In the genomic region with DNA sequence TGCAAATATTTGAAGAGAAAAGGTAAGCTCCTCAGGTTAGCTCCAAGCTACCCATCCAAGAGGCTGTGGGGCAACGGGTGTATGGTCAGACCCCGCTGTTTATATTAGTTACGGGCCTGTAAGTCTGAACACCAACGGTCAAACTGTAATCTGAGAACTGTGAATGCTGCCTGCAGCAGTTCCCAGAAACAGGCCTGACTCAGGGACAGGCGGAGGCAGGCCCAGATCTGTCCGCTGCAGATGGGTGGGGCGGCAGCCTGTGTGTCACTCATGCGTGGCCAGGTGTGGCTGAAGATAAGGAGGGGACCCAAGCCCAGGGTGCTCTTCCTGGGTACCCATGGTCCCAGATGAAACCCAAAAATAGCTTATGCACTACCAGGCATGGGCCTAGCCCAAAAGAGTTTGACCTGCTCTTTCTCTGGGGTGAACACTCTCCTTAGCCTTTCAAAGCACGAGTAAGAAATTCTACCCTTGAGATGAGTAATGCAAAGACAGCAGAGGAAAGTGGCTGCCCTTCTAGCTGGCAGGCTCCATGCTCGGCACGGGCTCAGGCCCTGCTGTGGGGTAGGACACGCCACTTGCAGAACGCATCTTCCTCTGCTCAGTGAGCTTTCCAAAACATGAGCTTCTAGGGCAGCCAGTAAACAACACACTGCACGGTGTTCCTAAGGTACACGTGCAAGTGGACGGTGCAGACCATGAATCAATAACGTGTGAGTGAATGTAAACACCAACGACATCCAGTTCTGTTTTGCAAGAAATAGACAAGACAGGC, we compare ENCODE assay signal across 11 cellular contexts. TPM values are rescaled to one million over a fixed set of nuclear protein-coding genes. Genes with fewer than 3 reads are reported as not detected.
DNase-seq lines count a peak whose midpoint lies in the region; ATAC-seq and TF ChIP-seq lines count a peak whose summit lies in the region.
"Had no signal": no experiment of that assay in that cellular context is flagged by ENCODE, and none has a peak within 500 bp of the region (broad histone marks: within the 10 kb centered on the region; RNA-seq: fewer than 3 reads in every experiment).

No MANE protein-coding gene starts in this region.

- 52% methylated on average over 18 of the region's 18 CpGs for WGBS in smooth muscle cell (ENCODE audit: low lambda C conversion rate)

- H3K9ac ChIP-seq in smooth muscle cell (ENCODE audit: low read depth) = no peak overlapping the region

- H3K4me3 ChIP-seq in smooth muscle cell = no peak overlapping the region
- H3K4me3 ChIP-seq: ovary had no signal

- H4K20me1 ChIP-seq in smooth muscle cell (ENCODE audit: low read depth) = peaks cover 24% of the 10 kb centered on the region

- ATAC-seq in GM21423 (IDR thresholded peaks at IDR 0.05; ENCODE audit: unreplicated experiment) = no peak
- ATAC-seq: stimulated activated naive CD8-positive, alpha-beta T cell treated with anti-CD3 and anti-CD28 coated beads, Interleukin-15, Interleukin-2, amounts not matched to agents 100 U/mL and 50 U/mL, for 24 hours had no signal

- POLR2A ChIA-PET in RWPE1 (lab: Yijun Ruan, JAX; ENCODE audit: low non-redundant PET) = interaction anchor here (0.5 to 0.6 kb wide), 2 partner anchors 9 to 315 kb away, joined by 3 read pairs; no protein-coding TSS in a partner anchor

- H3F3A ChIP-seq in smooth muscle cell (ENCODE audit: low read depth) = no peaks in the 10 kb centered on the region

- H3K27me3 Mint-ChIP-seq in T-helper 2 cell treated with Interferon-gamma antibody and Interleukin-4, amounts not matched to agents 5 μg/mL and 100 μg/mL, for 36 hours (ENCODE audit: low read depth) = no peaks in the 10 kb centered on the region

- no peak overlapping the region for H3K27ac Mint-ChIP-seq in T-helper 2 cell treated with Interferon-gamma antibody and Interleukin-4, amounts not matched to agents 5 μg/mL and 100 μg/mL, for 36 hours

- peak; percentile 93 for DNase-seq in LHCN-M2 (ENCODE audit: low read depth)
- DNase-seq in RWPE1 (ENCODE audit: low spot score) = peak; percentile 98
- peak; percentile 35 for DNase-seq in fibroblast of the conjunctiva (ENCODE audit: low read depth)
- no peak for DNase-seq in smooth muscle cell (lab: John Stamatoyannopoulos, UW; ENCODE audit: unreplicated experiment)
- no peak for DNase-seq in T-helper 2 cell treated with Interferon-gamma antibody and Interleukin-4, amounts not matched to agents 5 μg/mL and 100 μg/mL, for 36 hours (ENCODE audit: low spot score)
- DNase-seq in activated CD4-positive, alpha-beta T cell treated with anti-CD3 and anti-CD28 coated beads for 48 hours = no peak
- DNase-seq: activated naive CD4-positive, alpha-beta T cell; ovary; stimulated activated naive CD8-positive, alpha-beta T cell treated with anti-CD3 and anti-CD28 coated beads, Interleukin-15, Interleukin-2, amounts not matched to agents 100 U/mL and 50 U/mL, for 24 hours; T-helper 2 cell had no signal

- peaks cover 24% of the 10 kb centered on the region for H3K36me3 Mint-ChIP-seq in T-helper 2 cell treated with Interferon-gamma antibody and Interleukin-4, amounts not matched to agents 5 μg/mL and 100 μg/mL, for 36 hours (ENCODE audit: low read depth)

- H2AFZ ChIP-seq in smooth muscle cell (ENCODE audit: low read depth) = no peak overlapping the region

- peak overlapping the region; percentile 58 for H3K4me2 ChIP-seq in smooth muscle cell

- H3K36me3 ChIP-seq in smooth muscle cell (ENCODE audit: low read depth) = no peaks in the 10 kb centered on the region
- H3K36me3 ChIP-seq: ovary had no signal

- peaks cover 22% of the 10 kb centered on the region for H3K79me2 ChIP-seq in smooth muscle cell (ENCODE audit: low read depth)

- no peak overlapping the region for H3K4me3 Mint-ChIP-seq in T-helper 2 cell treated with Interferon-gamma antibody and Interleukin-4, amounts not matched to agents 5 μg/mL and 100 μg/mL, for 36 hours

- H3K27me3 ChIP-seq in smooth muscle cell (ENCODE audit: low read depth) = no peaks in the 10 kb centered on the region
- H3K27me3 ChIP-seq: ovary had no signal

- TF ChIP-seq CTCF in RWPE1 (conservative IDR thresholded peaks at IDR 0.05; ENCODE audit: low read depth) (no peak), smooth muscle cell (IDR thresholded peaks at IDR 0.05; ENCODE audit: borderline replicate concordance, insufficient read depth, poor library complexity, severe bottlenecking) (no peak)

- peaks cover 9% of the 10 kb centered on the region for H3K4me1 ChIP-seq in smooth muscle cell (ENCODE audit: low read depth)

- H3K9me3 ChIP-seq in smooth muscle cell (replicated peaks; ENCODE audit: low read depth) = no peaks in the 10 kb centered on the region
- H3K9me3 ChIP-seq: ovary had no signal

- no peaks in the 10 kb centered on the region for H3K9me3 Mint-ChIP-seq in T-helper 2 cell treated with Interferon-gamma antibody and Interleukin-4, amounts not matched to agents 5 μg/mL and 100 μg/mL, for 36 hours

- CTCF ChIA-PET in RWPE1 (lab: Yijun Ruan, JAX) = interaction anchor here (0.6 to 1.4 kb wide), 4 partner anchors 8 to 1678 kb away, joined by 4 to 5 read pairs (median 4); no protein-coding TSS in a partner anchor

- peaks cover 3% of the 10 kb centered on the region for H3K4me1 Mint-ChIP-seq in T-helper 2 cell treated with Interferon-gamma antibody and Interleukin-4, amounts not matched to agents 5 μg/mL and 100 μg/mL, for 36 hours (ENCODE audit: low read depth)

- H3K27ac ChIP-seq in RWPE1 (peak overlapping the region; percentile 98), smooth muscle cell (ENCODE audit: low read depth) (peak overlapping the region; percentile 80)
- H3K27ac ChIP-seq: ovary had no signal

RNA-seq across cellular contexts. Expression of a gene that starts 9.1 kb away (rescaled TPM):
- 62.3 and 75.3 TPM in 2 replicates for total RNA-seq in LHCN-M2 (2014; rRNA removed)
- polyA plus RNA-seq in LHCN-M2 (2012) = 35.7 TPM
- 34.3 and 35.3 TPM in 2 replicates for total RNA-seq in smooth muscle cell
- polyA plus RNA-seq in smooth muscle cell = 43.5 and 50.4 TPM in 2 replicates

RNA-seq across cellular contexts. Expression of a gene that starts 44.7 kb away (rescaled TPM):
- 30.1 and 32.0 TPM in 2 replicates for total RNA-seq in LHCN-M2 (2014; rRNA removed)
- 11.1 TPM for polyA plus RNA-seq in LHCN-M2 (2012)
- total RNA-seq in smooth muscle cell = 15.1 and 17.8 TPM in 2 replicates
- 5.3 and 5.4 TPM in 2 replicates for polyA plus RNA-seq in smooth muscle cell

Comparison
In these comparisons a context has a peak if more than half of its experiments do, and no peak if none do; other contexts are left out.
1. DNase-seq: peak in LHCN-M2 (single experiment), RWPE1 (single experiment) and fibroblast of the conjunctiva (single experiment); none in smooth muscle cell (single experiment), T-helper 2 cell treated with Interferon-gamma antibody and Interleukin-4, amounts not matched to agents 5 μg/mL and 100 μg/mL, for 36 hours (single experiment) and activated CD4-positive, alpha-beta T cell treated with anti-CD3 and anti-CD28 coated beads for 48 hours (single experiment).